ENCODE assay signal across 8 cellular contexts in genomic region chr17:76405967-76406647, GRCh38. TPM values are rescaled to one million over a fixed set of nuclear protein-coding genes. Genes with fewer than 3 reads are reported as not detected.
DNase-seq lines count a peak whose midpoint lies in the region; TF ChIP-seq lines count a peak whose summit lies in the region.

No MANE protein-coding gene starts in this region.

- 23 to 61% methylated on average over 3 to 16 of the region's 16 CpGs for WGBS in transverse colon (ENCODE audit: low coverage in 1 of 2), 2 donors

- intact Hi-C loops in transverse colon (cut with DNase I; ENCODE audit: low total_unique reads): loop anchor here (10.0 kb wide), 1 partner anchor 171 kb away; no protein-coding TSS in a partner anchor

- H3K27me3 ChIP-seq in transverse colon: no peaks in the 10 kb centered on the region

- CTCF ChIA-PET in HEK293T (lab: Yijun Ruan, JAX): interaction anchor here (0.7 to 1.4 kb wide), 3 partner anchors 8 to 43 kb away, joined by 3 to 5 read pairs (median 4); partner anchors contain the start of gene SPHK1

- POLR2A ChIA-PET in HEK293T (lab: Yijun Ruan, JAX): no interaction called here

- TF ChIP-seq EP300 in transverse colon (IDR thresholded peaks at IDR 0.05; ENCODE audit: low read depth): no peak

- no peak for TF ChIP-seq CTCF in transverse colon (IDR thresholded peaks at IDR 0.05)

- H3K27ac ChIP-seq in transverse colon: no peak overlapping the region

- H3K9me3 ChIP-seq in transverse colon: no peaks in the 10 kb centered on the region

- DNase-seq in NCI-H82 (lab: John Stamatoyannopoulos, UW): peak; percentile 29
- no peak for DNase-seq in NCI-H82 treated with DMSO at 0.1 percent for 48 hours (lab: John Stamatoyannopoulos, UW; ENCODE audit: unreplicated experiment)
- DNase-seq in NOMO-1 (lab: John Stamatoyannopoulos, UW; ENCODE audit: unreplicated experiment in 2 of 2): peak; percentile 54 to 86
- peak; percentile 41 for DNase-seq in fibroblast of peridontal ligament (ENCODE audit: extremely low read depth)
- peak; percentile 49 for DNase-seq in transverse colon
- DNase-seq in HEK293T (ENCODE audit: extremely low spot score): no peak
- DNase-seq in iPS-NIHi7 (ENCODE audit: extremely low spot score): no peak
- no peak for DNase-seq in stimulated activated CD4-positive, alpha-beta T cell treated with anti-CD3 and anti-CD28 coated beads, Interleukin-15, amount 100 ng/mL, for 24 hours

- no peak for TF ChIP-seq POLR2A in transverse colon (IDR thresholded peaks at IDR 0.05)

- peaks cover 0 to 10% (median 3%) of the 10 kb centered on the region in 4 donors for H3K4me1 ChIP-seq in transverse colon

- peaks cover 0 to 3% (median 1%) of the 10 kb centered on the region in 4 donors for H3K36me3 ChIP-seq in transverse colon

- in situ Hi-C loops in transverse colon (cut with MboI; ENCODE audit: low pct_ligation_motif_present in 1 of 4, low pct_unique_long_range_greater_than_20kb in 1 of 4, low sequenced_read_pairs in 3 of 4): no loop called here

- H3K4me3 ChIP-seq in transverse colon: no peak overlapping the region

TF ChIP-seq in HEK293T, 16 proteins besides CTCF, POLR2A, EP300 and RAD21:
- TF ChIP-seq FOXM1 (IDR thresholded peaks at IDR 0.05; ENCODE audit: borderline replicate concordance) (no peak), ZNF384 (IDR thresholded peaks at IDR 0.05) (no peak), L3MBTL2 (conservative IDR thresholded peaks at IDR 0.05) (no peak), ELF4 (IDR thresholded peaks at IDR 0.05) (no peak), NFRKB (IDR thresholded peaks at IDR 0.05) (no peak), ARNT (IDR thresholded peaks at IDR 0.05) (no peak), SP1 (IDR thresholded peaks at IDR 0.05) (no peak), HDGF (IDR thresholded peaks at IDR 0.05; ENCODE audit: borderline replicate concordance) (no peak), SUZ12 (IDR thresholded peaks at IDR 0.05) (no peak), FOXA1 (IDR thresholded peaks at IDR 0.05) (no peak), LEF1 (IDR thresholded peaks at IDR 0.05; ENCODE audit: borderline replicate concordance) (no peak), CTBP1 (IDR thresholded peaks at IDR 0.05; ENCODE audit: borderline replicate concordance) (no peak), TARDBP (IDR thresholded peaks at IDR 0.05) (no peak), FOXK2 (IDR thresholded peaks at IDR 0.05) (no peak), BHLHE40 (IDR thresholded peaks at IDR 0.05; ENCODE audit: borderline replicate concordance) (no peak)
- TF ChIP-seq, protein P1, sequence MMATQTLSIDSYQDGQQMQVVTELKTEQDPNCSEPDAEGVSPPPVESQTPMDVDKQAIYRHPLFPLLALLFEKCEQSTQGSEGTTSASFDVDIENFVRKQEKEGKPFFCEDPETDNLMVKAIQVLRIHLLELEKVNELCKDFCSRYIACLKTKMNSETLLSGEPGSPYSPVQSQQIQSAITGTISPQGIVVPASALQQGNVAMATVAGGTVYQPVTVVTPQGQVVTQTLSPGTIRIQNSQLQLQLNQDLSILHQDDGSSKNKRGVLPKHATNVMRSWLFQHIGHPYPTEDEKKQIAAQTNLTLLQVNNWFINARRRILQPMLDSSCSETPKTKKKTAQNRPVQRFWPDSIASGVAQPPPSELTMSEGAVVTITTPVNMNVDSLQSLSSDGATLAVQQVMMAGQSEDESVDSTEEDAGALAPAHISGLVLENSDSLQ (IDR thresholded peaks at IDR 0.05): no peak
TF ChIP-seq in HEK293T: peak in this region for 0.

RNA-seq across cellular contexts. Expression of gene SPHK1, which starts 21.7 kb away (rescaled TPM):
- total RNA-seq in transverse colon: 10 to 100 TPM in 1 of 4 donors, 1 to 10 TPM in 2, not detected in 1; 4.2 to 16.1 (median 6.8) TPM

RNA-seq across cellular contexts. Expression of gene UBE2O, which starts 46.8 kb away (rescaled TPM):
- 10 to 100 TPM in 3 of 4 donors, 1 to 10 TPM in 1; 9.8 to 28.8 (median 15.9) TPM for total RNA-seq in transverse colon

RNA-seq across cellular contexts. Expression of gene PRPSAP1, which starts 52.4 kb away (rescaled TPM):
- total RNA-seq in transverse colon: 100 to 1,000 TPM in 2 of 4 donors, 10 to 100 TPM in 2; 50.1 to 147 (median 96.7) TPM

Comparison
In these comparisons a context has a peak if more than half of its experiments do, and no peak if none do; other contexts are left out.
1. DNase-seq: peak in NCI-H82 (single experiment), NOMO-1 (2 of 2), fibroblast of peridontal ligament (single experiment) and transverse colon (single experiment); none in NCI-H82 treated with DMSO at 0.1 percent for 48 hours (single experiment), HEK293T (single experiment), iPS-NIHi7 (single experiment) and stimulated activated CD4-positive, alpha-beta T cell treated with anti-CD3 and anti-CD28 coated beads, Interleukin-15, amount 100 ng/mL, for 24 hours (single experiment).